Comparison of ENCODE assay signal across 8 cellular contexts in the genomic region with DNA sequence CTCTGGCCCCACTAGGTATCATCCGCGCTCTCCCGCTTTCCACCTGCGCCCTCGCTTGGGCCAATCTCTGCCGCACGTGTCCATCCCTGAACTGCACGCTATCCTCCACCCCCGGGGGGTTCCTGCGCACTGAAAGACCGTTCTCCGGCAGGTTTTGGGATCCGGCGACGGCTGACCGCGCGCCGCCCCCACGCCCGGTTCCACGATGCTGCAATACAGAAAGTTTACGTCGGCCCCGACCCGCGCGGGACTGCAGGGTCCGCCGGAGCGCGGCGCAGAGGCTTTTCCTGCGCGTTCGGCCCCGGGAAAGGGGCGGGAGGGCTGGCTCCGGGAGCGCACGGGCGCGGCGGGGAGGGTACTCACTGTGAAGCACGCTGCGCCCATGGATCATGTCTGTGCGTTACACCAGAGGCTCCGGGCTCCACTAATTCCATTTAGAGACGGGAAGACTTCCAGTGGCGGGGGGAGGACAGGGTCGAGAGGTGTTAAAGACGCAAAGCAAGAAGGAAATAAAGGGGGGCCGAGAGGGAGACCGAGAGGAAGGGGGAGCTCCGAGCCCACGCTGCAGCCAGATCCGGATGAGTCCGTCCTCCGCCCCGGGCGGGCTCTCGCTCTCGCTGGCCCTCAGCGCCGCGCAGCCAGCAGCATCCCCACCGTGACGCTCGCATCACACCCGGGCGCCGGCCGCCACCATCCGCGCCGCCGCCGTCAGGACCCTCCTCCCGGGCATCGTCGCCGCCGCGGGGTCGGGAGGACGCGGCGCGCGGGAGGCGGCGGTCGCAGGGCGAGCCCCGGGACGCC. TPM values are rescaled to one million over a fixed set of nuclear protein-coding genes. Genes with fewer than 3 reads are reported as not detected.
DNase-seq lines count a peak whose midpoint lies in the region; ATAC-seq and TF ChIP-seq lines count a peak whose summit lies in the region.

No MANE protein-coding gene starts in this region.

- H3K27me3 ChIP-seq in RWPE2 (ENCODE audit: insufficient read depth, poor library complexity, severe bottlenecking) (peaks cover 15% of the 10 kb centered on the region), vagina (no peaks in the 10 kb centered on the region)
- peaks cover 23% of the 10 kb centered on the region for H3K27me3 ChIP-seq in CD4-positive, alpha-beta T cell (ENCODE audit: control insufficient read depth, insufficient read depth, low read length)

- H3K9me3 ChIP-seq in RWPE2 (ENCODE audit: severe bottlenecking) (no peaks in the 10 kb centered on the region), vagina (no peaks in the 10 kb centered on the region)
- no peaks in the 10 kb centered on the region for H3K9me3 ChIP-seq in CD4-positive, alpha-beta T cell (ENCODE audit: control insufficient read depth, low read length)

- no peak for DNase-seq in AG04449 (ENCODE audit: low read depth, low spot score)
- DNase-seq in RWPE2 (ENCODE audit: low spot score), result no peak
- peak; percentile 44 for DNase-seq in iPS-NIHi7 (ENCODE audit: extremely low spot score)
- DNase-seq in HCEC 1CT, result no peak
- DNase-seq in CD4-positive, alpha-beta T cell, result no peak
- DNase-seq in vagina (ENCODE audit: extremely low spot score in 2 of 2), result no peak

- CTCF ChIA-PET in AG04449 (lab: Yijun Ruan, JAX), result no interaction called here
- CTCF ChIA-PET in CD4-positive, alpha-beta T cell (lab: Charles Lee), result no interaction called here

- ATAC-seq in GM21423 (IDR thresholded peaks at IDR 0.05; ENCODE audit: unreplicated experiment) (peak; percentile 32), RWPE2 (ENCODE audit: low read depth) (peak; percentile 26; the same call in 2 of the 3 replicates)
- ATAC-seq in CD4-positive, alpha-beta T cell (ENCODE audit: poor library complexity), result no peak
- ATAC-seq in activated CD4-positive, CD25-positive, alpha-beta regulatory T cell treated with anti-CD3 and anti-CD28 coated beads, Interleukin-2, amount 50 U/mL, for 24 hours, result no peak

- H3K27me3 Mint-ChIP-seq in CD4-positive, alpha-beta T cell, result peaks cover 35% of the 10 kb centered on the region

- H3K4me3 ChIP-seq in AG04449 (ENCODE audit: low read depth, low read length), result peak overlapping the region; percentile 12
- H3K4me3 ChIP-seq in RWPE2 (ENCODE audit: severe bottlenecking), result peak overlapping the region; percentile 72
- H3K4me3 ChIP-seq in vagina, result no peak overlapping the region

- intact Hi-C loops in CD4-positive, alpha-beta T cell (cut with DNase I, micrococcal nuclease), result no loop called here
- intact Hi-C loops in vagina (cut with DNase I), result no loop called here

- H3K36me3 ChIP-seq in RWPE2 (ENCODE audit: low read depth) (no peaks in the 10 kb centered on the region), vagina (no peaks in the 10 kb centered on the region)

- peaks cover 2% of the 10 kb centered on the region for H3K9me3 Mint-ChIP-seq in CD4-positive, alpha-beta T cell

- peaks cover 15% of the 10 kb centered on the region for H3K4me1 ChIP-seq in RWPE2 (ENCODE audit: insufficient read depth, poor library complexity, severe bottlenecking)
- H3K4me1 ChIP-seq in vagina, result peaks cover 22% of the 10 kb centered on the region

- H3K36me3 Mint-ChIP-seq in CD4-positive, alpha-beta T cell (ENCODE audit: low read depth), result no peaks in the 10 kb centered on the region

- POLR2A ChIA-PET in AG04449 (lab: Yijun Ruan, JAX), result no interaction called here
- POLR2A ChIA-PET in CD4-positive, alpha-beta T cell (lab: Charles Lee), result no interaction called here

- no peak for TF ChIP-seq POLR2A in vagina (IDR thresholded peaks at IDR 0.05)

- H3K4me3 Mint-ChIP-seq in CD4-positive, alpha-beta T cell, result no peak overlapping the region

- H3K27ac ChIP-seq in RWPE2 (ENCODE audit: poor library complexity, severe bottlenecking) (no peak overlapping the region), vagina (no peak overlapping the region)
- H3K27ac ChIP-seq in CD4-positive, alpha-beta T cell (ENCODE audit: low read depth, low read length), result no peak overlapping the region

- H3K27ac Mint-ChIP-seq in CD4-positive, alpha-beta T cell, result no peak overlapping the region

- TF ChIP-seq CTCF in AG04449 (IDR thresholded peaks at IDR 0.05; ENCODE audit: insufficient read depth, low read length, missing control alignments) (no peak), RWPE2 (IDR thresholded peaks at IDR 0.05; ENCODE audit: poor library complexity, severe bottlenecking) (no peak), vagina (IDR thresholded peaks at IDR 0.05) (no peak)
- no peak for TF ChIP-seq CTCF in CD4-positive, alpha-beta T cell (IDR thresholded peaks at IDR 0.05)

- no peaks in the 10 kb centered on the region for H3K4me1 Mint-ChIP-seq in CD4-positive, alpha-beta T cell (ENCODE audit: low read depth)

RNA-seq across cellular contexts. Expression of a gene that starts 0.7 kb away (rescaled TPM):
- total RNA-seq in CD4-positive, alpha-beta T cell, result not detected
- not detected for total RNA-seq in vagina

Comparison
In these comparisons a context has a peak if more than half of its experiments do, and no peak if none do; other contexts are left out.
1. H3K4me3 ChIP-seq: peak in AG04449 (single experiment) and RWPE2 (single experiment); none in vagina (0 of 2).
2. ATAC-seq: peak in GM21423 (single experiment) and RWPE2 (single experiment); none in CD4-positive, alpha-beta T cell (single experiment) and activated CD4-positive, CD25-positive, alpha-beta regulatory T cell treated with anti-CD3 and anti-CD28 coated beads, Interleukin-2, amount 50 U/mL, for 24 hours (0 of 2).